ENCODE assay signal across 1 cellular context in the genomic region with DNA sequence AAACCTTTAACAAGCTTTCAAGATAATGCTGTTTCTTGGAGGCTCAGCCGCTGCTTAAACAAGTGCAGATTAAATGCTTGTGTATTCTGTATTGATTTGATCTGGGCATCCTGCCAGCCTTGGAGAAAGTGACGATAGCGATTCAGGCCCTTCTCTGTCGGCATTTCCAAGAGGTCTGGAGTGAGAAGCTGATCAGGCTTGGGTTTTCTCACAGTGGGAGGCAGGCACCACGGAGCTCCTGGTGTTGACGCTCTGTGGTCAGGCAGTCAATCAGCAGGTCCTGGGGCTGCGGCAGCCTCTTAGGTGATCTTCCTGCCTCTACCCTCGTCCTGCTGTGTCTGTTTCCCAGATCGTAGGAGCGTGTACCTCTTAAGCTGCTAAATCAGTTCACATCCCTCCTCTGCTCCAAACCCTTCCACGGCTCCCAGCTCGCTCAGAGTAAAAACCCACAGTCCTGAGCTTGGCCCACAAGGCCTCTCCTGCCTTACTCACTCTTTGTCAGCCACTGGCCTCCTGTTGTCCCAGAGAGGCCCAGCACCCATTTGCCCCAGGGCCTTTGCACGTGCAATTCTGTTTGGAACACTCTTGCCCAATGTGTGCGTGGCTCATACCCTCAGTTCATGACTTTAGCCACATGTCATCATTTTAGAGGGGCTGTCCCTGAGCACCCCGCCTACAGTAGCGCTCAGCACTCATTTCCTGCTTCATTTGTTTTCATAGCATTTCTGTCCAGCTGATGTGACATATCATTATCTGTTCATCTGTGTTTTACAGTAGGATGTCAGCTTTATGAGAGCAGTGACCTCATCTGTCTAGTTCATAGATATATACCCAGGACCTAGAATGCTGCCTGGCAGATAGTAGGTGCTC.
TF ChIP-seq lines count a peak whose summit lies in the region.

No MANE protein-coding gene starts in this region.

TF ChIP-seq in K562, 482 proteins besides CTCF, POLR2A, EP300 and RAD21:
- TF ChIP-seq, protein P1, sequence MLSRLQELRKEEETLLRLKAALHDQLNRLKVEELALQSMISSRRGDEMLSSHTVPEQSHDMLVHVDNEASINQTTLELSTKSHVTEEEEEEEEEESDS (CRISPR knock-in tag; IDR thresholded peaks at IDR 0.05), result no peak
- TF ChIP-seq CEBPG (CRISPR knock-in tag; IDR thresholded peaks at IDR 0.05) (no peak), CEBPG (tag; conservative IDR thresholded peaks at IDR 0.05 in 1 of 2, IDR thresholded peaks at IDR 0.05 in 1 of 2) (peak in 1 of 2 experiments; percentile 45; a peak in 1 of 4 replicates)
